9 cellular contexts compared by ENCODE assay signal in the genomic region with DNA sequence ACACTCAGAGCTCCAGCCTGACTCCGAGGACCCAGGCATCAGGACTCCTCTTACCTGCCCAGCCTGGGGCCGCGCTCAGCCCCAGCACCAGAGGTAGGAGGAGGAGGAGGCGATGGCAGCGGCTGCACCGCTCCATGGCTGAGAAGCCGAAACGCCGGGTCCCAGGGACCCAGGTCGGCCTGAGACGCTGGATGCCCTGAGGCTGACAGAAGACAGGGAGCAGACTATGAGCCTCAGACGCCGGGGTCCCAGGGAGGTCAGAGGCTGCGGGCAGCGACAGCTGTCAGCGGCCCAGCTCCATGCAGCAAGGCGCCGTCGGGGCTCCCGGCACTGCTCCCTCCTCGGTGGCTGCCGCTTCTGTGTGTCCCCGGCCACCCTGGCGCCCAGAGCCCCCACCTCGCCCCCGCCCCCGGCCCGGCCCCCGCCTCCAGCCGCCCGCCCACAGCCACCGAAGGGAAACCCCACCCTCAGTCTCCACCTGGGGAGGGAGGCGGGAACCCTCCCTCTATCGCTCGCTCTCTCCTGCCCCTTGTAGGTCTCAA. TPM values are rescaled to one million over a fixed set of nuclear protein-coding genes. Genes with fewer than 3 reads are reported as not detected.
DNase-seq lines count a peak whose midpoint lies in the region; ATAC-seq and TF ChIP-seq lines count a peak whose summit lies in the region.
"Had no signal": no experiment of that assay in that cellular context is flagged by ENCODE, and none has a peak within 500 bp of the region (broad histone marks: within the 10 kb centered on the region; RNA-seq: fewer than 3 reads in every experiment).

Gene COL11A2, minus strand, starts transcription at position 363 of the 542 bp plus-strand sequence. Its CDS starts 227 bp downstream, at position 136.

- peak within 1 kb of the TSS; percentile 17 to 45 for H3K9ac ChIP-seq in duodenal mucosa (ENCODE audit: low read depth in 1 of 2, low read length in 2 of 2)
- H3K9ac ChIP-seq: KMS-11 had no signal

- intact Hi-C loops in breast epithelium (cut with DNase I; ENCODE audit: low total_unique reads) (no loop called here), MCF 10A (cut with micrococcal nuclease) (no loop called here), mucosa of descending colon (cut with DNase I, micrococcal nuclease) (no loop called here), upper lobe of right lung (cut with DNase I) (no loop called here)

- H3K27ac ChIP-seq in breast epithelium (peak within 1 kb of the TSS; percentile 48 to 76), duodenal mucosa (ENCODE audit: low read depth, low read length) (no peak within 1 kb of the TSS), upper lobe of right lung (no peak within 1 kb of the TSS)
- H3K27ac ChIP-seq: KMS-11 had no signal

- peak; percentile 31 for ATAC-seq in mucosa of descending colon
- peak; percentile 7 for ATAC-seq in upper lobe of right lung
- no peak for ATAC-seq in GM21360 (IDR thresholded peaks at IDR 0.05; ENCODE audit: unreplicated experiment)

- H3K27me3 ChIP-seq in breast epithelium, result no peaks in the 10 kb centered on the region
- H3K27me3 ChIP-seq in duodenal mucosa (ENCODE audit: control insufficient read depth in 1 of 2, insufficient read depth in 2 of 2, low read length in 2 of 2), result peaks cover 12 to 37% of the 10 kb centered on the region in 2 donors
- H3K27me3 ChIP-seq in upper lobe of right lung, result peaks cover 19% of the 10 kb centered on the region

- H3K36me3 ChIP-seq in breast epithelium (no peaks in the 10 kb centered on the region), duodenal mucosa (ENCODE audit: control insufficient read depth in 1 of 2, insufficient read depth in 2 of 2, low read length in 2 of 2) (peaks cover 27 to 32% of the 10 kb centered on the region in 2 donors), mucosa of descending colon (ENCODE audit: low read depth) (peaks cover 8% of the 10 kb centered on the region), upper lobe of right lung (peaks cover 32% of the 10 kb centered on the region)

- TF ChIP-seq CTCF in breast epithelium (IDR thresholded peaks at IDR 0.05), result no peak
- TF ChIP-seq CTCF in MCF 10A (IDR thresholded peaks at IDR 0.05; ENCODE audit: unreplicated experiment), result no peak
- no peak for TF ChIP-seq CTCF in mucosa of descending colon (IDR thresholded peaks at IDR 0.05)
- TF ChIP-seq CTCF in upper lobe of right lung (IDR thresholded peaks at IDR 0.05), result no peak

- CTCF ChIA-PET in MCF 10A (lab: Yijun Ruan, JAX), result no interaction called here

- H3K27me3 Mint-ChIP-seq in MCF 10A (ENCODE audit: insufficient read depth, unreplicated experiment), result no peaks in the 10 kb centered on the region

- no peak within 1 kb of the TSS for H3K27ac Mint-ChIP-seq in MCF 10A (ENCODE audit: low read depth, unreplicated experiment)

- no peak within 1 kb of the TSS for H3K4me3 Mint-ChIP-seq in MCF 10A (ENCODE audit: unreplicated experiment)

- H3K9me3 Mint-ChIP-seq in MCF 10A (ENCODE audit: unreplicated experiment), result no peaks in the 10 kb centered on the region

- H3K4me3 ChIP-seq in breast epithelium, result peak within 1 kb of the TSS; percentile 26 to 70 (median 53)
- H3K4me3 ChIP-seq in duodenal mucosa (ENCODE audit: low read depth in 1 of 2, low read length in 2 of 2), result peak within 1 kb of the TSS; percentile 34 to 58
- no peak within 1 kb of the TSS for H3K4me3 ChIP-seq in mucosa of descending colon
- peak within 1 kb of the TSS; percentile 40 for H3K4me3 ChIP-seq in upper lobe of right lung

- H3K4me1 ChIP-seq in breast epithelium (peaks cover 0 to 3% of the 10 kb centered on the region in 2 donors), duodenal mucosa (ENCODE audit: control insufficient read depth in 1 of 2, insufficient read depth in 2 of 2, low read length in 2 of 2) (peaks cover 10 to 13% of the 10 kb centered on the region in 2 donors), mucosa of descending colon (ENCODE audit: low read depth) (peaks cover 10% of the 10 kb centered on the region), upper lobe of right lung (peaks cover 14% of the 10 kb centered on the region)

- H3K9me3 ChIP-seq in breast epithelium (no peaks in the 10 kb centered on the region), duodenal mucosa (ENCODE audit: control insufficient read depth in 1 of 2, low read length in 2 of 2) (no peaks in the 10 kb centered on the region), mucosa of descending colon (no peaks in the 10 kb centered on the region), upper lobe of right lung (no peaks in the 10 kb centered on the region)

- H3K4me1 Mint-ChIP-seq in MCF 10A (ENCODE audit: insufficient read depth, unreplicated experiment), result peaks cover under 1% of the 10 kb centered on the region

- DNase-seq in breast epithelium (ENCODE audit: low spot score in 2 of 2), result no peak
- no peak for DNase-seq in MCF 10A (ENCODE audit: unreplicated experiment)
- DNase-seq in mucosa of descending colon, result peak in 1 of 3 donors; percentile 47
- DNase-seq in upper lobe of right lung, result no peak
- DNase-seq in A172 (ENCODE audit: low spot score), result no peak
- DNase-seq in HCEC 1CT, result no peak

- no TSS peak for BruUV-seq in MCF 10A (replicated peaks; lab: Mats Ljungman, UMichigan)

- no peak for TF ChIP-seq POLR2A in breast epithelium (IDR thresholded peaks at IDR 0.05)

- POLR2A ChIA-PET in MCF 10A (lab: Yijun Ruan, JAX), result interaction anchor here (0.7 kb wide), 1 partner anchor 28 kb away, joined by 3 read pairs; no protein-coding TSS in a partner anchor

- peaks cover 30% of the 10 kb centered on the region for H3K36me3 Mint-ChIP-seq in MCF 10A (ENCODE audit: insufficient read depth, unreplicated experiment)

RNA-seq across cellular contexts. Expression of gene COL11A2, which starts in this region (rescaled TPM):
- total RNA-seq in breast epithelium (1 to 10 TPM in 1 of 3 donors, under 1 TPM in 2; 0.32 to 1.0 (median 0.98) TPM), MCF 10A (2022) (0.91 and 1.5 TPM in 2 replicates), mucosa of descending colon (1 to 10 TPM in 1 of 3 donors, under 1 TPM in 2; 0.27 to 1.1 (median 0.52) TPM), upper lobe of right lung (1.2 TPM)
- total RNA-seq in A172 (2014; rRNA removed; shearing (Covaris generic)), result 0.79 and 1.7 TPM in 2 replicates

Comparison
In these comparisons a context has a peak if more than half of its experiments do, and no peak if none do; other contexts are left out.
1. H3K27ac ChIP-seq: peak in breast epithelium (2 of 2); none in duodenal mucosa (single experiment) and upper lobe of right lung (single experiment).